ENCODE assay signal across 20 cellular contexts in the genomic region with DNA sequence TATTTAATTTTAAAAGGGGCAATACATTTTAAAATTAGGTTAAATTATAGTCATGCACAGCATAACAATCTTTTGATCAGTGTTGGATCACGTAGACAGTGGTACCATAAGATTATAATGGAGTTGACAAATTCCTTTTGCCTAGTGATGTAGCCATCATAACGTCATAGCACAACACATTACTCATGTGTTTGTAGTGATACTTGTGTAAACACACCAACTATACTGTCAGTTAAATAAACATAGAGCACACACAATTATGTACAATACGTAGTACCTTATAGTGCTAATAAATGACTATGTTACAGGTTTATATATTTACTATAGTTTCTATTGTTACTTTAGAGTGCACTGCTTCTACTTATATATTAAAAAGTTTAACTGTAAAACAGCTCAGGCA. TPM values are rescaled to one million over a fixed set of nuclear protein-coding genes. Genes with fewer than 3 reads are reported as not detected.
DNase-seq lines count a peak whose midpoint lies in the region; ATAC-seq and TF ChIP-seq lines count a peak whose summit lies in the region.
"Had no signal": no experiment of that assay in that cellular context is flagged by ENCODE, and none has a peak within 500 bp of the region (broad histone marks: within the 10 kb centered on the region; RNA-seq: fewer than 3 reads in every experiment).

No MANE protein-coding gene starts in this region.

- POLR2A ChIA-PET in HEK293 (lab: Yijun Ruan, JAX) (no interaction called here), PC-3 (lab: Charles Lee; ENCODE audit: unreplicated experiment) (no interaction called here)

- H3K9me2 ChIP-seq in PC-3 (replicated peaks; ENCODE audit: low read length) = no peaks in the 10 kb centered on the region

- TF ChIP-seq CTCF in HEK293 (tag by site-specific recombination; IDR thresholded peaks at IDR 0.05) (no peak), PC-3 (conservative IDR thresholded peaks at IDR 0.05; ENCODE audit: low read depth, low read length) (no peak), epithelial cell of esophagus (IDR thresholded peaks at IDR 0.05; ENCODE audit: insufficient read depth, low read depth, low read length, missing control alignments) (no peak)

- H3K27ac ChIP-seq in HEK293 (ENCODE audit: extremely low read depth, low read depth, low read length) (no peak overlapping the region), PC-3 (ENCODE audit: low read length) (no peak overlapping the region)

- H3K4me3 ChIP-seq in HEK293 (ENCODE audit: low read depth, low read length) (no peak overlapping the region), PC-3 (ENCODE audit: low read length) (no peak overlapping the region), epithelial cell of esophagus (ENCODE audit: low read length) (no peak overlapping the region)

- H3K79me2 ChIP-seq in PC-3 (ENCODE audit: low read length) = no peaks in the 10 kb centered on the region

- DNase-seq in NCI-H69 (lab: John Stamatoyannopoulos, UW) (peak; percentile 54), PC-3 (peak; percentile 48), epithelial cell of esophagus (ENCODE audit: low read depth) (peak; percentile 50), superior temporal gyrus (ENCODE audit: extremely low spot score) (no peak), mucosa of gallbladder (ENCODE audit: low spot score) (no peak)
- DNase-seq: ACHN; BE2C; C1 segment of cervical spinal cord; CD4-positive, CD25-positive, alpha-beta regulatory T cell; CD8-positive, alpha-beta memory T cell; COR-L47; DMS 273 treated with DMSO at 0.1 percent for 48 hours; DMS79; GDM1; GOT3; H7 had no signal

- H4K20me1 ChIP-seq in PC-3 (ENCODE audit: low read length) = no peaks in the 10 kb centered on the region

- peaks cover 15% of the 10 kb centered on the region; the same call in 1 of the 2 replicates for H3K27me3 ChIP-seq in PC-3 (ENCODE audit: low read length)

- no TSS peak for BruUV-seq in PC-3 (replicated peaks; lab: Mats Ljungman, UMichigan)

- intact Hi-C loops in PC-3 (cut with micrococcal nuclease) = no loop called here

- H3F3A ChIP-seq in PC-3 (ENCODE audit: low read length, unreplicated experiment) = no peaks in the 10 kb centered on the region

- no peaks in the 10 kb centered on the region for H3K9me3 ChIP-seq in HEK293 (ENCODE audit: control insufficient read depth, insufficient read depth, low read depth, low read length)
- H3K9me3 ChIP-seq in PC-3 (ENCODE audit: low read length) = no peaks in the 10 kb centered on the region
- H3K9me3 ChIP-seq: BE2C had no signal

- H3K36me3 ChIP-seq in HEK293 (ENCODE audit: control insufficient read depth in 2 of 2, insufficient read depth in 1 of 2, low read length in 2 of 2) (no peaks in the 10 kb centered on the region), PC-3 (ENCODE audit: low read depth, low read length) (no peaks in the 10 kb centered on the region)
- H3K36me3 ChIP-seq: BE2C had no signal

- CTCF ChIA-PET in HEK293 (lab: Yijun Ruan, JAX) = interaction anchor here (0.6 kb wide), 1 partner anchor 46 kb away, joined by 3 read pairs; no protein-coding TSS in a partner anchor
- CTCF ChIA-PET in PC-3 (lab: Charles Lee) = no interaction called here

- H3K4me1 ChIP-seq in HEK293 (ENCODE audit: control insufficient read depth, insufficient read depth, low read length) (peaks cover 7% of the 10 kb centered on the region; the same call in 1 of the 2 replicates), PC-3 (ENCODE audit: insufficient read depth, low read length) (peaks cover 4% of the 10 kb centered on the region; the same call in 1 of the 2 replicates)
- H3K4me1 ChIP-seq: BE2C had no signal

- ATAC-seq in PC-3 = peak; percentile 83
- no peak for ATAC-seq in GM18861 (IDR thresholded peaks at IDR 0.05; ENCODE audit: unreplicated experiment)
- ATAC-seq: HCT116 had no signal

- H3K4me2 ChIP-seq in PC-3 (ENCODE audit: low read length) = no peak overlapping the region

- H2AFZ ChIP-seq in PC-3 (ENCODE audit: low read length) = no peak overlapping the region

- no peak overlapping the region for H3K9ac ChIP-seq in PC-3 (ENCODE audit: low read length)

TF ChIP-seq in HEK293, 187 proteins besides CTCF, POLR2A, EP300 and RAD21:
- no peak for TF ChIP-seq ZNF664 (tag by site-specific recombination; IDR thresholded peaks at IDR 0.05)
- TF ChIP-seq ZBTB21 (tag by site-specific recombination; IDR thresholded peaks at IDR 0.05) = peak; percentile 73
- TF ChIP-seq ZSCAN30 (tag by site-specific recombination; IDR thresholded peaks at IDR 0.05) = peak; percentile 77
- no peak for TF ChIP-seq ZNF248 (tag by site-specific recombination; IDR thresholded peaks at IDR 0.05)
- peak; percentile 91 for TF ChIP-seq ZNF629 (tag by site-specific recombination; IDR thresholded peaks at IDR 0.05)
- TF ChIP-seq IKZF3 (tag by site-specific recombination; IDR thresholded peaks at IDR 0.05) = no peak
- TF ChIP-seq PRDM6 (tag by site-specific recombination; IDR thresholded peaks at IDR 0.05) = peak; percentile 55; the same call in 1 of the 2 replicates
- TF ChIP-seq ZEB2 (tag by site-specific recombination; IDR thresholded peaks at IDR 0.05) = 0 out of 2 replicates have a peak, but pooled peaks have one; percentile 40
- TF ChIP-seq, protein P1, sequence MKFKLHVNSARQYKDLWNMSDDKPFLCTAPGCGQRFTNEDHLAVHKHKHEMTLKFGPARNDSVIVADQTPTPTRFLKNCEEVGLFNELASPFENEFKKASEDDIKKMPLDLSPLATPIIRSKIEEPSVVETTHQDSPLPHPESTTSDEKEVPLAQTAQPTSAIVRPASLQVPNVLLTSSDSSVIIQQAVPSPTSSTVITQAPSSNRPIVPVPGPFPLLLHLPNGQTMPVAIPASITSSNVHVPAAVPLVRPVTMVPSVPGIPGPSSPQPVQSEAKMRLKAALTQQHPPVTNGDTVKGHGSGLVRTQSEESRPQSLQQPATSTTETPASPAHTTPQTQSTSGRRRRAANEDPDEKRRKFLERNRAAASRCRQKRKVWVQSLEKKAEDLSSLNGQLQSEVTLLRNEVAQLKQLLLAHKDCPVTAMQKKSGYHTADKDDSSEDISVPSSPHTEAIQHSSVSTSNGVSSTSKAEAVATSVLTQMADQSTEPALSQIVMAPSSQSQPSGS (tag by site-specific recombination; IDR thresholded peaks at IDR 0.05; ENCODE audit: low read depth) = peak; percentile 59
- no peak for TF ChIP-seq ZNF843 (tag by site-specific recombination; IDR thresholded peaks at IDR 0.05)
- TF ChIP-seq RBAK (tag by site-specific recombination; IDR thresholded peaks at IDR 0.05) = no peak

RNA-seq across cellular contexts. Expression of gene FOXB1, which starts 31.2 kb away (rescaled TPM):
- not detected in 2 replicates for total RNA-seq in PC-3 (2014; rRNA removed)
- total RNA-seq in mucosa of gallbladder = not detected
- total RNA-seq: HT1080 had no signal

Comparison
In these comparisons a context has a peak if more than half of its experiments do, and no peak if none do; other contexts are left out.
1. DNase-seq: peak in NCI-H69 (single experiment), PC-3 (single experiment) and epithelial cell of esophagus (single experiment); none in superior temporal gyrus (single experiment) and mucosa of gallbladder (single experiment).